ENCODE assay signal across 1 cellular context in the genomic region with DNA sequence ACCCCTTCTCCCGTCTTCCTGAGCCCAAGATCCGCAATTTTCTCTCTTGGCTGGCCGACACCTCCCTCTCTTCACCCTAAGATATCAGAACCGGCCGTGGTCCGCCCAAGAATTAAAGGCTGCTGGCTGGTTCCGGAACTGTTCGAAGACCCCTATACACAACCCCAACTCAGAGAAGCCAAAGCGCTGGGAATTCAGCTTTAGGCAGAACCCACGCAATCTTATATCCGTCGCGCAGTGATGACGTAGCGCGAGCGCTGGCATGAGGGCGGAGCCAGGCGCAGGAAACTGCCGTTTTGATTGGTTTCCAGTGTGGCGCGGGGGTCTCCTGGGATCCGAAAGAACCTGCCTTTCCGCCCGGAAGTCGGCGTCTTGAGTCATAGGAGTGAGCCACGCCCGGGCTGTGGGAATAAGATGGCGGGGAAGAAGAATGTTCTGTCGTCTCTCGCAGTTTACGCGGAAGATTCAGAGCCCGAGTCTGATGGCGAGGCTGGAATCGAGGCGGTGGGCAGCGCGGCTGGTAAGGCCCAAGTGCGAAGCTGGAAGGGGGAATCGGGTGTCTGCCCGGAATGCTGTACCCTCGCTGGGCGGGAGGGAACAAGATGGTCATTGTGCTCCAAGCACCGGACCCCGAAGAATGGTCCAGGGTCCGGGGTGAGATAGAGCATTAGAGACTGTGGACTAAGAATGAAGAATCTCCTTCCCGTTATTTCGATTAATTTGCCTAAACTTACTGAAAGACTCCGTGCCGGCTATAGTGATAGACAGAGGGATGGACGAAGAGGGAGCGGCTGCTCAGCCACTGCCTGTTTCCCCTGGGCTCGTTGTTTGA.
TF ChIP-seq lines count a peak whose summit lies in the region.

A gene (minus strand): TSS at position 196 of the 832 bp plus-strand sequence. CDS start 597 bp downstream, outside the sequence.
A gene (plus strand): TSS at position 380 of the 832 bp plus-strand sequence. CDS start 35 bp downstream, at position 415.

TF ChIP-seq in GM23338, 12 proteins besides CTCF, POLR2A, EP300 and RAD21:
- no peak for TF ChIP-seq STAT1 (IDR thresholded peaks at IDR 0.05; ENCODE audit: unreplicated experiment)
- TF ChIP-seq ZNF114 (CRISPR knock-in tag; IDR thresholded peaks at IDR 0.05): no peak
- TF ChIP-seq NANOG (IDR thresholded peaks at IDR 0.05; ENCODE audit: borderline replicate concordance): no peak
- TF ChIP-seq, protein P1, sequence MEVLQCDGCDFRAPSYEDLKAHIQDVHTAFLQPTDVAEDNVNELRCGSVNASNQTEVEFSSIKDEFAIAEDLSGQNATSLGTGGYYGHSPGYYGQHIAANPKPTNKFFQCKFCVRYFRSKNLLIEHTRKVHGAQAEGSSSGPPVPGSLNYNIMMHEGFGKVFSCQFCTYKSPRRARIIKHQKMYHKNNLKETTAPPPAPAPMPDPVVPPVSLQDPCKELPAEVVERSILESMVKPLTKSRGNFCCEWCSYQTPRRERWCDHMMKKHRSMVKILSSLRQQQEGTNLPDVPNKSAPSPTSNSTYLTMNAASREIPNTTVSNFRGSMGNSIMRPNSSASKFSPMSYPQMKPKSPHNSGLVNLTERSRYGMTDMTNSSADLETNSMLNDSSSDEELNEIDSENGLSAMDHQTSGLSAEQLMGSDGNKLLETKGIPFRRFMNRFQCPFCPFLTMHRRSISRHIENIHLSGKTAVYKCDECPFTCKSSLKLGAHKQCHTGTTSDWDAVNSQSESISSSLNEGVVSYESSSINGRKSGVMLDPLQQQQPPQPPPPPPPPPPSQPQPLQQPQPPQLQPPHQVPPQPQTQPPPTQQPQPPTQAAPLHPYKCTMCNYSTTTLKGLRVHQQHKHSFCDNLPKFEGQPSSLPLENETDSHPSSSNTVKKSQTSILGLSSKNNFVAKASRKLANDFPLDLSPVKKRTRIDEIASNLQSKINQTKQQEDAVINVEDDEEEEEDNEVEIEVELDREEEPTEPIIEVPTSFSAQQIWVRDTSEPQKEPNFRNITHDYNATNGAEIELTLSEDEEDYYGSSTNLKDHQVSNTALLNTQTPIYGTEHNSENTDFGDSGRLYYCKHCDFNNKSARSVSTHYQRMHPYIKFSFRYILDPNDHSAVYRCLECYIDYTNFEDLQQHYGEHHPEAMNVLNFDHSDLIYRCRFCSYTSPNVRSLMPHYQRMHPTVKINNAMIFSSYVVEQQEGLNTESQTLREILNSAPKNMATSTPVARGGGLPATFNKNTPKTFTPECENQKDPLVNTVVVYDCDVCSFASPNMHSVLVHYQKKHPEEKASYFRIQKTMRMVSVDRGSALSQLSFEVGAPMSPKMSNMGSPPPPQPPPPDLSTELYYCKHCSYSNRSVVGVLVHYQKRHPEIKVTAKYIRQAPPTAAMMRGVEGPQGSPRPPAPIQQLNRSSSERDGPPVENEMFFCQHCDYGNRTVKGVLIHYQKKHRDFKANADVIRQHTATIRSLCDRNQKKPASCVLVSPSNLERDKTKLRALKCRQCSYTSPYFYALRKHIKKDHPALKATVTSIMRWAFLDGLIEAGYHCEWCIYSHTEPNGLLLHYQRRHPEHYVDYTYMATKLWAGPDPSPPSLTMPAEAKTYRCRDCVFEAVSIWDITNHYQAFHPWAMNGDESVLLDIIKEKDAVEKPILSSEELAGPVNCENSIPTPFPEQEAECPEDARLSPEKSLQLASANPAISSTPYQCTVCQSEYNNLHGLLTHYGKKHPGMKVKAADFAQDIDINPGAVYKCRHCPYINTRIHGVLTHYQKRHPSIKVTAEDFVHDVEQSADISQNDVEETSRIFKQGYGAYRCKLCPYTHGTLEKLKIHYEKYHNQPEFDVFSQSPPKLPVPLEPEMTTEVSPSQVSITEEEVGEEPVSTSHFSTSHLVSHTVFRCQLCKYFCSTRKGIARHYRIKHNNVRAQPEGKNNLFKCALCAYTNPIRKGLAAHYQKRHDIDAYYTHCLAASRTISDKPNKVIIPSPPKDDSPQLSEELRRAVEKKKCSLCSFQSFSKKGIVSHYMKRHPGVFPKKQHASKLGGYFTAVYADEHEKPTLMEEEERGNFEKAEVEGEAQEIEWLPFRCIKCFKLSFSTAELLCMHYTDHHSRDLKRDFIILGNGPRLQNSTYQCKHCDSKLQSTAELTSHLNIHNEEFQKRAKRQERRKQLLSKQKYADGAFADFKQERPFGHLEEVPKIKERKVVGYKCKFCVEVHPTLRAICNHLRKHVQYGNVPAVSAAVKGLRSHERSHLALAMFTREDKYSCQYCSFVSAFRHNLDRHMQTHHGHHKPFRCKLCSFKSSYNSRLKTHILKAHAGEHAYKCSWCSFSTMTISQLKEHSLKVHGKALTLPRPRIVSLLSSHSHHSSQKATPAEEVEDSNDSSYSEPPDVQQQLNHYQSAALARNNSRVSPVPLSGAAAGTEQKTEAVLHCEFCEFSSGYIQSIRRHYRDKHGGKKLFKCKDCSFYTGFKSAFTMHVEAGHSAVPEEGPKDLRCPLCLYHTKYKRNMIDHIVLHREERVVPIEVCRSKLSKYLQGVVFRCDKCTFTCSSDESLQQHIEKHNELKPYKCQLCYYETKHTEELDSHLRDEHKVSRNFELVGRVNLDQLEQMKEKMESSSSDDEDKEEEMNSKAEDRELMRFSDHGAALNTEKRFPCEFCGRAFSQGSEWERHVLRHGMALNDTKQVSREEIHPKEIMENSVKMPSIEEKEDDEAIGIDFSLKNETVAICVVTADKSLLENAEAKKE (CRISPR knock-in tag; IDR thresholded peaks at IDR 0.05): no peak
- no peak for TF ChIP-seq EZH2 (IDR thresholded peaks at IDR 0.05; ENCODE audit: low read depth, unreplicated experiment)
- no peak for TF ChIP-seq EZH2phosphoT487 (IDR thresholded peaks at IDR 0.05; ENCODE audit: unreplicated experiment)
- TF ChIP-seq, protein P2, sequence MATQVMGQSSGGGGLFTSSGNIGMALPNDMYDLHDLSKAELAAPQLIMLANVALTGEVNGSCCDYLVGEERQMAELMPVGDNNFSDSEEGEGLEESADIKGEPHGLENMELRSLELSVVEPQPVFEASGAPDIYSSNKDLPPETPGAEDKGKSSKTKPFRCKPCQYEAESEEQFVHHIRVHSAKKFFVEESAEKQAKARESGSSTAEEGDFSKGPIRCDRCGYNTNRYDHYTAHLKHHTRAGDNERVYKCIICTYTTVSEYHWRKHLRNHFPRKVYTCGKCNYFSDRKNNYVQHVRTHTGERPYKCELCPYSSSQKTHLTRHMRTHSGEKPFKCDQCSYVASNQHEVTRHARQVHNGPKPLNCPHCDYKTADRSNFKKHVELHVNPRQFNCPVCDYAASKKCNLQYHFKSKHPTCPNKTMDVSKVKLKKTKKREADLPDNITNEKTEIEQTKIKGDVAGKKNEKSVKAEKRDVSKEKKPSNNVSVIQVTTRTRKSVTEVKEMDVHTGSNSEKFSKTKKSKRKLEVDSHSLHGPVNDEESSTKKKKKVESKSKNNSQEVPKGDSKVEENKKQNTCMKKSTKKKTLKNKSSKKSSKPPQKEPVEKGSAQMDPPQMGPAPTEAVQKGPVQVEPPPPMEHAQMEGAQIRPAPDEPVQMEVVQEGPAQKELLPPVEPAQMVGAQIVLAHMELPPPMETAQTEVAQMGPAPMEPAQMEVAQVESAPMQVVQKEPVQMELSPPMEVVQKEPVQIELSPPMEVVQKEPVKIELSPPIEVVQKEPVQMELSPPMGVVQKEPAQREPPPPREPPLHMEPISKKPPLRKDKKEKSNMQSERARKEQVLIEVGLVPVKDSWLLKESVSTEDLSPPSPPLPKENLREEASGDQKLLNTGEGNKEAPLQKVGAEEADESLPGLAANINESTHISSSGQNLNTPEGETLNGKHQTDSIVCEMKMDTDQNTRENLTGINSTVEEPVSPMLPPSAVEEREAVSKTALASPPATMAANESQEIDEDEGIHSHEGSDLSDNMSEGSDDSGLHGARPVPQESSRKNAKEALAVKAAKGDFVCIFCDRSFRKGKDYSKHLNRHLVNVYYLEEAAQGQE (IDR thresholded peaks at IDR 0.05; ENCODE audit: unreplicated experiment): no peak
- TF ChIP-seq POLR2AphosphoS5 (IDR thresholded peaks at IDR 0.05; ENCODE audit: low read depth): peak; percentile 58
- TF ChIP-seq JUNB (IDR thresholded peaks at IDR 0.05; ENCODE audit: unreplicated experiment): no peak
- TF ChIP-seq ZNF331 (CRISPR knock-in tag; IDR thresholded peaks at IDR 0.05; ENCODE audit: low read depth): no peak
- TF ChIP-seq, protein P3, sequence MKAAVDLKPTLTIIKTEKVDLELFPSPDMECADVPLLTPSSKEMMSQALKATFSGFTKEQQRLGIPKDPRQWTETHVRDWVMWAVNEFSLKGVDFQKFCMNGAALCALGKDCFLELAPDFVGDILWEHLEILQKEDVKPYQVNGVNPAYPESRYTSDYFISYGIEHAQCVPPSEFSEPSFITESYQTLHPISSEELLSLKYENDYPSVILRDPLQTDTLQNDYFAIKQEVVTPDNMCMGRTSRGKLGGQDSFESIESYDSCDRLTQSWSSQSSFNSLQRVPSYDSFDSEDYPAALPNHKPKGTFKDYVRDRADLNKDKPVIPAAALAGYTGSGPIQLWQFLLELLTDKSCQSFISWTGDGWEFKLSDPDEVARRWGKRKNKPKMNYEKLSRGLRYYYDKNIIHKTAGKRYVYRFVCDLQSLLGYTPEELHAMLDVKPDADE (IDR thresholded peaks at IDR 0.05): peak; percentile 80
- peak; percentile 97 for TF ChIP-seq CREB1 (CRISPR knock-in tag; IDR thresholded peaks at IDR 0.05; ENCODE audit: low read depth)
